In genomic region chr1:37544530-37544929, GRCh38 we compare ENCODE assay signal across 15 cellular contexts. TPM values are rescaled to one million over a fixed set of nuclear protein-coding genes. Genes with fewer than 3 reads are reported as not detected.
A peak's percentile ranks its signal among the peaks of the same experiment; 100 is the strongest.
DNase-seq lines count a peak whose midpoint lies in the region; ATAC-seq and TF ChIP-seq lines count a peak whose summit lies in the region.
"Had no signal": no experiment of that assay in that cellular context is flagged by ENCODE, and none has a peak within 500 bp of the region (broad histone marks: within the 10 kb centered on the region; RNA-seq: fewer than 3 reads in every experiment).

No MANE protein-coding gene starts in this region.

- BruUV-seq in Calu3 (replicated peaks; lab: Mats Ljungman, UMichigan) = no TSS peak

- H3K4me1 Mint-ChIP-seq in Calu3 (ENCODE audit: low read depth, unreplicated experiment) = no peaks in the 10 kb centered on the region
- H3K4me1 Mint-ChIP-seq in activated naive CD8-positive, alpha-beta T cell treated with anti-CD3 and anti-CD28 coated beads, Interleukin-2, amount 50 U/mL, for 24 hours = peaks cover 7% of the 10 kb centered on the region
- peaks cover 5% of the 10 kb centered on the region for H3K4me1 Mint-ChIP-seq in memory B cell

- DNase-seq in Calu3 (no peak), memory B cell (ENCODE audit: low spot score in 2 of 2) (no peak), DMS153 (lab: John Stamatoyannopoulos, UW) (no peak), NCI-H1694 treated with DMSO at 0.1 percent for 48 hours (lab: John Stamatoyannopoulos, UW) (no peak)
- DNase-seq in activated naive CD8-positive, alpha-beta T cell treated with anti-CD3 and anti-CD28 coated beads, Interleukin-2, amount 50 U/mL, for 24 hours = no peak
- peak; percentile 21 for DNase-seq in stimulated activated CD8-positive, alpha-beta memory T cell treated with anti-CD3 and anti-CD28 coated beads, Interleukin-4, amount 100 ng/mL, for 48 hours
- DNase-seq: C1 segment of cervical spinal cord; CD4-positive, alpha-beta T cell; DND-41; GDM1; HCEC 1CT; HFFc6 had no signal

- H3K36me3 Mint-ChIP-seq in Calu3 (ENCODE audit: insufficient read depth, unreplicated experiment) (peaks cover 48% of the 10 kb centered on the region), memory B cell (peaks cover 25% of the 10 kb centered on the region)
- H3K36me3 Mint-ChIP-seq in activated naive CD8-positive, alpha-beta T cell treated with anti-CD3 and anti-CD28 coated beads, Interleukin-2, amount 50 U/mL, for 24 hours (ENCODE audit: low read depth) = peaks cover 44% of the 10 kb centered on the region

- CTCF ChIA-PET in Calu3 (lab: Charles Lee) = no interaction called here

- no peaks in the 10 kb centered on the region for H3K9me3 Mint-ChIP-seq in Calu3 (ENCODE audit: low read depth, unreplicated experiment)
- no peaks in the 10 kb centered on the region for H3K9me3 Mint-ChIP-seq in activated naive CD8-positive, alpha-beta T cell treated with anti-CD3 and anti-CD28 coated beads, Interleukin-2, amount 50 U/mL, for 24 hours
- no peaks in the 10 kb centered on the region for H3K9me3 Mint-ChIP-seq in memory B cell
- H3K9me3 Mint-ChIP-seq: CD4-positive, alpha-beta T cell; HFFc6 had no signal

- ATAC-seq in activated naive CD8-positive, alpha-beta T cell treated with anti-CD3 and anti-CD28 coated beads, Interleukin-2, amount 50 U/mL, for 24 hours = no peak
- no peak for ATAC-seq in memory B cell (ENCODE audit: low read depth)
- ATAC-seq in GM21786 (IDR thresholded peaks at IDR 0.05; ENCODE audit: unreplicated experiment) = no peak

- no peak overlapping the region for H3K4me3 Mint-ChIP-seq in Calu3 (ENCODE audit: low read depth, unreplicated experiment)
- no peak overlapping the region for H3K4me3 Mint-ChIP-seq in activated naive CD8-positive, alpha-beta T cell treated with anti-CD3 and anti-CD28 coated beads, Interleukin-2, amount 50 U/mL, for 24 hours
- no peak overlapping the region for H3K4me3 Mint-ChIP-seq in memory B cell
- H3K4me3 Mint-ChIP-seq: B cell; CD4-positive, alpha-beta T cell; HFFc6 had no signal

- intact Hi-C loops in Calu3 (cut with micrococcal nuclease; ENCODE audit: unreplicated experiment) = no loop called here

- H3K27ac Mint-ChIP-seq in Calu3 (ENCODE audit: unreplicated experiment) (peak overlapping the region; percentile 12), memory B cell (peak overlapping the region; percentile 51)
- peak overlapping the region; percentile 29 for H3K27ac Mint-ChIP-seq in activated naive CD8-positive, alpha-beta T cell treated with anti-CD3 and anti-CD28 coated beads, Interleukin-2, amount 50 U/mL, for 24 hours
- H3K27ac Mint-ChIP-seq: B cell; CD4-positive, alpha-beta T cell; HFFc6 had no signal

- no peaks in the 10 kb centered on the region for H3K27me3 Mint-ChIP-seq in Calu3 (ENCODE audit: unreplicated experiment)
- no peaks in the 10 kb centered on the region for H3K27me3 Mint-ChIP-seq in activated naive CD8-positive, alpha-beta T cell treated with anti-CD3 and anti-CD28 coated beads, Interleukin-2, amount 50 U/mL, for 24 hours
- no peaks in the 10 kb centered on the region for H3K27me3 Mint-ChIP-seq in memory B cell
- H3K27me3 Mint-ChIP-seq: B cell; CD4-positive, alpha-beta T cell had no signal

- no peak for TF ChIP-seq CTCF in Calu3 (IDR thresholded peaks at IDR 0.05; ENCODE audit: unreplicated experiment)

RNA-seq across cellular contexts. Expression of gene SNIP1, which starts 9.6 kb away (rescaled TPM):
- total RNA-seq in Calu3 (2022) = 21.0 and 25.7 TPM in 2 replicates

RNA-seq across cellular contexts. Expression of gene DNALI1, which starts 12.2 kb away (rescaled TPM):
- 4.8 and 5.2 TPM in 2 replicates for total RNA-seq in Calu3 (2022)
- total RNA-seq: B cell; CD4-positive, alpha-beta T cell; H4 had no signal

RNA-seq across cellular contexts. Expression of gene MEAF6, which starts 30.0 kb away (rescaled TPM):
- total RNA-seq in Calu3 (2022) = 60.1 and 70.8 TPM in 2 replicates

RNA-seq across cellular contexts. Expression of gene GNL2, which starts 51.2 kb away (rescaled TPM):
- 74.7 and 75.0 TPM in 2 replicates for total RNA-seq in Calu3 (2022)
